Comparison of ENCODE assay signal across 32 cellular contexts in the genomic region with DNA sequence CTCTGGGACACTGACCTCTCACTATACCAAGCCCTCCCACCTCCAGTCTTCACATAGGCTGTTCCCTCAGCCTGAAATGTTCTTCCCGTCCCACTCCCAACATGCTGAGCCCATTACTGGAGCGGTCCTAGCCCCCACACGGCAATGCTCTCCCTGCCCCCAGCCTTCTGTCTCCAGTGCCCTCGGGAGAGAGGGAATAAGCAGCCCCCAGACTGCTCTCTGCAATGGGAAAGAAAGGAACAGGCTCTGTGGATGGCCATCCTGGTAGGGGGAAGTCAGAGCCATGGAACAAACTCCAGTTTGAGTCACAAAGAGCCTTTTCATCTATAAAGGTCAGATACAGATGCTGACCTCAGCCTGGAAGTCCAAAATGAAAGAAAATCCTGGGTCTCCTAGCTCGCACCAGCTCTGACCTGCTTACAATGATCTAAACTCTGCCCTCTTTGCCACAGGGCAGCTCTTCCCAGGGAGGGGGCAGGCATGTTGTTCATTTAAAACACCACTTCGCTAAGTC.
DNase-seq lines count a peak whose midpoint lies in the region; ATAC-seq, FAIRE-seq and TF ChIP-seq lines count a peak whose summit lies in the region.
"Had no signal": no experiment of that assay in that cellular context is flagged by ENCODE, and none has a peak within 500 bp of the region (broad histone marks: within the 10 kb centered on the region; RNA-seq: fewer than 3 reads in every experiment).

No MANE protein-coding gene starts in this region.

- POLR2A ChIA-PET in HepG2 (lab: Yijun Ruan, JAX): interaction anchor here (1.3 kb wide), 1 partner anchor 13 kb away, joined by 7 read pairs; no protein-coding TSS in a partner anchor

- H2AFZ ChIP-seq in HepG2 (ENCODE audit: low read length): no peak overlapping the region
- H2AFZ ChIP-seq: PC-9 had no signal

- no peak for TF ChIP-seq POLR2A in HepG2 (IDR thresholded peaks at IDR 0.05; ENCODE audit: insufficient read depth in 1 of 2, low read depth in 2 of 2, low read length in 2 of 2)
- TF ChIP-seq POLR2A in right lobe of liver (IDR thresholded peaks at IDR 0.05): no peak
- no peak for TF ChIP-seq POLR2A in sigmoid colon (IDR thresholded peaks at IDR 0.05)

- H3K4me3 ChIP-seq in HepG2 (replicated peaks in 1 of 3; ENCODE audit: insufficient read depth in 1 of 3, low read depth in 2 of 3, low read length in 3 of 3): peak overlapping the region; percentile 6 to 59 (median 49)
- no peak overlapping the region for H3K4me3 ChIP-seq in right lobe of liver
- H3K4me3 ChIP-seq in sigmoid colon: no peak overlapping the region
- H3K4me3 ChIP-seq: A549, adrenal gland, PC-9, spleen, stomach had no signal

- no peaks in the 10 kb centered on the region for H3K79me2 ChIP-seq in HepG2 (ENCODE audit: insufficient read depth, low read length)

- no peaks in the 10 kb centered on the region for H3K9me3 ChIP-seq in HepG2 (ENCODE audit: low read length)
- no peaks in the 10 kb centered on the region for H3K9me3 ChIP-seq in right lobe of liver
- no peaks in the 10 kb centered on the region for H3K9me3 ChIP-seq in sigmoid colon
- H3K9me3 ChIP-seq: A549, adrenal gland, spleen, stomach had no signal

- H3K9ac ChIP-seq in HepG2 (ENCODE audit: insufficient read depth, low read depth, low read length): peak overlapping the region; percentile 61

- TF ChIP-seq EP300 in HepG2 (IDR thresholded peaks at IDR 0.05; ENCODE audit: low read depth in 2 of 2, low read length in 2 of 2) (no peak), HepG2 (CRISPR knock-in tag; IDR thresholded peaks at IDR 0.05; ENCODE audit: borderline replicate concordance) (no peak), sigmoid colon (IDR thresholded peaks at IDR 0.05) (no peak)

- TF ChIP-seq CTCF in HepG2 (CRISPR knock-in tag; IDR thresholded peaks at IDR 0.05): no peak
- TF ChIP-seq CTCF in right lobe of liver (IDR thresholded peaks at IDR 0.05): no peak
- TF ChIP-seq CTCF in sigmoid colon (IDR thresholded peaks at IDR 0.05): no peak

- H3K4me1 ChIP-seq in HepG2 (ENCODE audit: insufficient read depth, low read length): peaks cover 51% of the 10 kb centered on the region
- H3K4me1 ChIP-seq in right lobe of liver: peaks cover 0 to 7% (median 2%) of the 10 kb centered on the region in 4 donors
- peaks cover 0 to 66% (median 47%) of the 10 kb centered on the region in 4 donors for H3K4me1 ChIP-seq in sigmoid colon

- no TSS peak for BruUV-seq in HepG2 (replicated peaks; lab: Mats Ljungman, UMichigan)

- peaks cover 9% of the 10 kb centered on the region; the same call in 1 of the 2 replicates for H4K20me1 ChIP-seq in HepG2 (ENCODE audit: insufficient read depth, low read length)

- FAIRE-seq in HepG2 (lab: Jason Lieb, UNC) (peak; percentile 80), GM19239 (lab: Jason Lieb, UNC) (no peak)
- FAIRE-seq: A549 had no signal

- CTCF ChIA-PET in HepG2 (lab: Yijun Ruan, JAX; ENCODE audit: low intra/inter-chr PET ratio, low total read pairs): no interaction called here

- H3K27ac ChIP-seq in HepG2 (ENCODE audit: extremely low read length, insufficient read depth, low read length) (peak overlapping the region; percentile 79), right lobe of liver (no peak overlapping the region), layer of hippocampus (ENCODE audit: low read depth, low read length) (peak overlapping the region; percentile 91), sigmoid colon (peak overlapping the region; percentile 8 to 86 (median 80))
- H3K27ac ChIP-seq: PC-9, spleen had no signal

- H3K27me3 ChIP-seq in HepG2 (ENCODE audit: control insufficient read depth in 1 of 2, insufficient read depth in 2 of 2, low read length in 2 of 2) (no peaks in the 10 kb centered on the region), right lobe of liver (no peaks in the 10 kb centered on the region), layer of hippocampus (ENCODE audit: control insufficient read depth, insufficient read depth, low read length) (no peaks in the 10 kb centered on the region), sigmoid colon (no peaks in the 10 kb centered on the region)
- H3K27me3 ChIP-seq: adrenal gland, spleen, stomach had no signal

- DNase-seq in HepG2 (ENCODE audit: low spot score) (peak; percentile 73), right lobe of liver (no peak), sigmoid colon (no peak), NCI-H2171 treated with DMSO at 0.1 percent for 48 hours (lab: John Stamatoyannopoulos, UW) (no peak), GM19239 (ENCODE audit: insufficient read length, low spot score) (no peak)
- DNase-seq in activated naive CD4-positive, alpha-beta T cell treated with Interleukin-2 at 50 U/mL for 16 hours: no peak
- DNase-seq: activated CD4-positive, alpha-beta memory T cell treated with anti-CD3 and anti-CD28 coated beads for 36 hours; activated CD8-positive, alpha-beta memory T cell treated with anti-CD3 and anti-CD28 coated beads, Interleukin-2, amount 50 U/mL, for 4 hours; activated naive CD4-positive, alpha-beta T cell treated with anti-CD3 and anti-CD28 coated beads, Interleukin-2, amount 10 ng/mL, durations not matched to agents 7 days and 5 days; adrenal gland; CD4-positive, CD25-positive, alpha-beta regulatory T cell; glutamatergic neuron; GOT3; left ventricle myocardium superior; MV-4-11; naive thymus-derived CD4-positive, alpha-beta T cell; NCI-H1436; NCI-H2081; NCI-H2227 treated with DMSO at 0.1 percent for 48 hours; NCI-H526; NK-92 treated with Interleukin-12 subunit alpha and Interleukin-12 subunit beta, amount 100 ng/mL, for 24 hours; PC-9; retina; Right ventricle myocardium superior; spleen; stimulated activated CD4-positive, alpha-beta T cell treated with anti-CD3 and anti-CD28 coated beads, Interleukin-2, amount 100 ng/mL, for 24 hours; stomach; T-helper 17 cell had no signal

- peak; percentile 85 for ATAC-seq in HepG2
- ATAC-seq in right lobe of liver: no peak
- no peak for ATAC-seq in HG02610 (IDR thresholded peaks at IDR 0.05; ENCODE audit: unreplicated experiment)
- ATAC-seq: A549; activated CD4-positive, CD25-positive, alpha-beta regulatory T cell treated with anti-CD3 and anti-CD28 coated beads, Interleukin-2, amount 50 U/mL, for 24 hours; left ventricle myocardium superior; naive thymus-derived CD4-positive, alpha-beta T cell; T-helper 17 cell had no signal

- WGBS in HepG2 (ENCODE audit: low lambda C conversion rate): 8% methylated on average over 5 of the region's 6 CpGs
- WGBS in right lobe of liver (ENCODE audit: insufficient coverage, low coverage, low lambda C conversion rate, missing lambda C conversion rate): 86% methylated on average over 5 of the region's 6 CpGs
- 76 to 89% methylated on average over 6 of the region's 6 CpGs for WGBS in sigmoid colon, 2 donors

- peak overlapping the region; percentile 90 for H3K4me2 ChIP-seq in HepG2 (ENCODE audit: low read depth, low read length)
- H3K4me2 ChIP-seq: A549, PC-9 had no signal

- TF ChIP-seq RAD21 in HepG2 (CRISPR knock-in tag; IDR thresholded peaks at IDR 0.05): no peak

- in situ Hi-C loops in HepG2 (cut with HindIII; ENCODE audit: extremely low pct_ligation_motif_present, low pct_unique_long_range_greater_than_20kb): no loop called here

- intact Hi-C loops in HepG2 (cut with micrococcal nuclease; ENCODE audit: unreplicated experiment) (no loop called here), right lobe of liver (cut with DNase I) (no loop called here), sigmoid colon (cut with DNase I) (no loop called here)

- H3K36me3 ChIP-seq in HepG2 (replicated peaks in 1 of 2; ENCODE audit: control insufficient read depth in 1 of 2, insufficient read depth in 2 of 2, low read length in 2 of 2) (no peaks in the 10 kb centered on the region), right lobe of liver (no peaks in the 10 kb centered on the region), sigmoid colon (no peaks in the 10 kb centered on the region)
- H3K36me3 ChIP-seq: adrenal gland, spleen, stomach had no signal

TF ChIP-seq in HepG2, 621 proteins besides CTCF, POLR2A, EP300 and RAD21 (continues in another document):
- TF ChIP-seq MED1 (CRISPR knock-in tag; IDR thresholded peaks at IDR 0.05) (0 out of 2 replicates have a peak, but pooled peaks have one; percentile 14), NR2C2 (CRISPR knock-in tag; IDR thresholded peaks at IDR 0.05; ENCODE audit: borderline replicate concordance) (peak; percentile 51; the same call in 1 of the 2 replicates), ADNP (CRISPR knock-in tag; IDR thresholded peaks at IDR 0.05) (0 out of 2 replicates have a peak, but pooled peaks have one; percentile 18), ZFP36L2 (CRISPR knock-in tag; IDR thresholded peaks at IDR 0.05) (no peak), HDAC1 (CRISPR knock-in tag; IDR thresholded peaks at IDR 0.05) (peak; percentile 27; the same call in 1 of the 2 replicates), NR2F1 (CRISPR knock-in tag; IDR thresholded peaks at IDR 0.05) (peak in 1 of 2 experiments; percentile 52; a peak in 2 of 4 replicates), ZMYM4 (CRISPR knock-in tag; IDR thresholded peaks at IDR 0.05) (0 out of 2 replicates have a peak, but pooled peaks have one; percentile 11), KDM6A (CRISPR knock-in tag; IDR thresholded peaks at IDR 0.05; ENCODE audit: low read depth) (no peak), TOPORS (CRISPR knock-in tag; IDR thresholded peaks at IDR 0.05) (no peak)
- TF ChIP-seq, protein P1, sequence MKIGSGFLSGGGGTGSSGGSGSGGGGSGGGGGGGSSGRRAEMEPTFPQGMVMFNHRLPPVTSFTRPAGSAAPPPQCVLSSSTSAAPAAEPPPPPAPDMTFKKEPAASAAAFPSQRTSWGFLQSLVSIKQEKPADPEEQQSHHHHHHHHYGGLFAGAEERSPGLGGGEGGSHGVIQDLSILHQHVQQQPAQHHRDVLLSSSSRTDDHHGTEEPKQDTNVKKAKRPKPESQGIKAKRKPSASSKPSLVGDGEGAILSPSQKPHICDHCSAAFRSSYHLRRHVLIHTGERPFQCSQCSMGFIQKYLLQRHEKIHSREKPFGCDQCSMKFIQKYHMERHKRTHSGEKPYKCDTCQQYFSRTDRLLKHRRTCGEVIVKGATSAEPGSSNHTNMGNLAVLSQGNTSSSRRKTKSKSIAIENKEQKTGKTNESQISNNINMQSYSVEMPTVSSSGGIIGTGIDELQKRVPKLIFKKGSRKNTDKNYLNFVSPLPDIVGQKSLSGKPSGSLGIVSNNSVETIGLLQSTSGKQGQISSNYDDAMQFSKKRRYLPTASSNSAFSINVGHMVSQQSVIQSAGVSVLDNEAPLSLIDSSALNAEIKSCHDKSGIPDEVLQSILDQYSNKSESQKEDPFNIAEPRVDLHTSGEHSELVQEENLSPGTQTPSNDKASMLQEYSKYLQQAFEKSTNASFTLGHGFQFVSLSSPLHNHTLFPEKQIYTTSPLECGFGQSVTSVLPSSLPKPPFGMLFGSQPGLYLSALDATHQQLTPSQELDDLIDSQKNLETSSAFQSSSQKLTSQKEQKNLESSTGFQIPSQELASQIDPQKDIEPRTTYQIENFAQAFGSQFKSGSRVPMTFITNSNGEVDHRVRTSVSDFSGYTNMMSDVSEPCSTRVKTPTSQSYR (CRISPR knock-in tag; IDR thresholded peaks at IDR 0.05; ENCODE audit: borderline replicate concordance): peak; percentile 45; the same call in 1 of the 2 replicates

Comparison
In these comparisons a context has a peak if more than half of its experiments do, and no peak if none do; other contexts are left out.
1. H3K27ac ChIP-seq: peak in HepG2 (single experiment), layer of hippocampus (single experiment) and sigmoid colon (4 of 4); none in right lobe of liver (0 of 3).
2. H3K4me3 ChIP-seq: peak in HepG2 (3 of 3); none in right lobe of liver (0 of 3) and sigmoid colon (0 of 4).